ENCODE assay signal across 14 cellular contexts in genomic region chr2:4930704-4931103, GRCh38.
"Had no signal": no experiment of that assay in that cellular context is flagged by ENCODE, and none has a peak within 500 bp of the region (broad histone marks: within the 10 kb centered on the region; RNA-seq: fewer than 3 reads in every experiment).

No MANE protein-coding gene starts in this region.

- H3K27ac ChIP-seq: adrenal gland, lower lobe of right lung, sigmoid colon, testis, upper lobe of right lung had no signal

- DNase-seq: activated CD4-positive, alpha-beta T cell treated with anti-CD3 and anti-CD28 coated beads, Interleukin-2, amount 50 U/mL, for 1 hour; activated CD8-positive, alpha-beta memory T cell treated with anti-CD3 and anti-CD28 coated beads for 24 hours; activated CD8-positive, alpha-beta memory T cell treated with anti-CD3 and anti-CD28 coated beads, Interleukin-2, amount 50 U/mL, for 48 hours; activated effector memory CD4-positive, alpha-beta T cell treated with anti-CD3 and anti-CD28 coated beads, Interleukin-2, amount 50 U/mL, for 16 hours; activated T-cell treated with anti-CD3 and anti-CD28 coated beads, Interleukin-2, amount 50 U/mL, for 48 hours; adrenal gland; cerebellar nuclear complex; cortex of kidney; lower lobe of right lung; natural killer cell; sigmoid colon; stimulated activated CD4-positive, alpha-beta T cell treated with anti-CD3 and anti-CD28 coated beads, Interleukin-4, amount 100 ng/mL, for 24 hours; testis; upper lobe of right lung had no signal

- H3K4me3 ChIP-seq: adrenal gland, lower lobe of right lung, sigmoid colon, testis, upper lobe of right lung had no signal

- H3K9me3 ChIP-seq: adrenal gland, lower lobe of right lung, sigmoid colon, testis, upper lobe of right lung had no signal

- H3K27me3 ChIP-seq: adrenal gland, sigmoid colon, testis, upper lobe of right lung had no signal

- H3K36me3 ChIP-seq: adrenal gland, lower lobe of right lung, sigmoid colon, upper lobe of right lung had no signal

- H3K4me1 ChIP-seq: adrenal gland, lower lobe of right lung, sigmoid colon, testis, upper lobe of right lung had no signal
